ENCODE assay signal across 17 cellular contexts in the genomic region with DNA sequence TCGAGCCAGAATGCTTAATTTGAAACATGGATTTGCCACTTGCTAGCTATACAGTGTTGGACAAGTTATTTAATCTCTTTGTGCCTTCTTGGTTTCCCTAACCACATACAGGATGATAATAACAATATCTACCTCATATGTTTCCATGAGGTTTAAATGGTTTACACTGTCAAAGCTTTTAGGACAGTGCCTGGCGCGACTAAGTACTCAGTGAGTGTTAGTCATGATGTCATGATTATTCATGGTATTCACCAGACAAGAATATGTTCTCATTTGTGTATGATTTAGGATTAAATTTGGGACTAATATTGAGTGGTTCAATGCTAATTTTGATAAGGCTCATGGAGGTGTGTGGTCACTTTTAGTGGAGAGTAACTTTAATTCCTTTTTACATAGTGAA.
"Had no signal": no experiment of that assay in that cellular context is flagged by ENCODE, and none has a peak within 500 bp of the region (broad histone marks: within the 10 kb centered on the region; RNA-seq: fewer than 3 reads in every experiment).

No MANE protein-coding gene starts in this region.

- H3K27ac ChIP-seq: ascending aorta, esophagus muscularis mucosa, upper lobe of right lung had no signal

- DNase-seq: activated B cell treated with CpG ODN at 0.5 μM for 24 hours; activated CD4-positive, alpha-beta memory T cell treated with anti-CD3 and anti-CD28 coated beads, Interleukin-2, amount 10 ng/mL, durations not matched to agents 7 days and 5 days; activated CD4-positive, alpha-beta T cell treated with anti-CD3 and anti-CD28 coated beads for 48 hours; activated naive CD4-positive, alpha-beta T cell treated with anti-CD3 and anti-CD28 coated beads, Interleukin-2, amount 50 U/mL, for 16 hours; activated T-cell treated with anti-CD3 and anti-CD28 coated beads, Interleukin-2, amount 50 U/mL, for 24 hours; effector CD4-positive, alpha-beta T cell; immature natural killer cell; left ventricle myocardium superior; mucosa of descending colon; naive B cell; retina; stimulated activated naive CD4-positive, alpha-beta T cell; upper lobe of right lung had no signal

- H3K9me3 ChIP-seq: ascending aorta, esophagus muscularis mucosa, mucosa of descending colon, upper lobe of right lung had no signal

- H3K9me3 Mint-ChIP-seq: activated B cell treated with CpG ODN at 0.5 μM for 24 hours; activated CD4-positive, alpha-beta memory T cell treated with anti-CD3 and anti-CD28 coated beads, Interleukin-2, amount 10 ng/mL, durations not matched to agents 7 days and 5 days; activated T-cell treated with anti-CD3 and anti-CD28 coated beads, Interleukin-2, amount 50 U/mL, for 24 hours; neural crest cell; T-helper 2 cell treated with Interferon-gamma antibody and Interleukin-4, amounts not matched to agents 5 μg/mL and 100 μg/mL, for 36 hours had no signal

- H3K36me3 Mint-ChIP-seq: immature natural killer cell, naive B cell had no signal

- ATAC-seq: left ventricle myocardium superior, mucosa of descending colon, upper lobe of right lung had no signal

- H3K27ac Mint-ChIP-seq: activated B cell treated with CpG ODN at 0.5 μM for 24 hours; activated CD4-positive, alpha-beta memory T cell treated with anti-CD3 and anti-CD28 coated beads, Interleukin-2, amount 10 ng/mL, durations not matched to agents 7 days and 5 days; activated T-cell treated with anti-CD3 and anti-CD28 coated beads, Interleukin-2, amount 50 U/mL, for 24 hours; immature natural killer cell; naive B cell; T-helper 2 cell treated with Interferon-gamma antibody and Interleukin-4, amounts not matched to agents 5 μg/mL and 100 μg/mL, for 36 hours had no signal

- H3K4me1 Mint-ChIP-seq: activated B cell treated with CpG ODN at 0.5 μM for 24 hours; activated CD4-positive, alpha-beta memory T cell treated with anti-CD3 and anti-CD28 coated beads, Interleukin-2, amount 10 ng/mL, durations not matched to agents 7 days and 5 days; immature natural killer cell; naive B cell had no signal

- H3K4me3 Mint-ChIP-seq: activated B cell treated with CpG ODN at 0.5 μM for 24 hours; activated CD4-positive, alpha-beta memory T cell treated with anti-CD3 and anti-CD28 coated beads, Interleukin-2, amount 10 ng/mL, durations not matched to agents 7 days and 5 days; activated T-cell treated with anti-CD3 and anti-CD28 coated beads, Interleukin-2, amount 50 U/mL, for 24 hours; immature natural killer cell; naive B cell; neural crest cell; T-helper 2 cell treated with Interferon-gamma antibody and Interleukin-4, amounts not matched to agents 5 μg/mL and 100 μg/mL, for 36 hours had no signal

- H3K27me3 ChIP-seq: ascending aorta, esophagus muscularis mucosa, upper lobe of right lung had no signal

- H3K4me3 ChIP-seq: ascending aorta, esophagus muscularis mucosa, mucosa of descending colon, upper lobe of right lung had no signal

- H3K27me3 Mint-ChIP-seq: activated B cell treated with CpG ODN at 0.5 μM for 24 hours; activated CD4-positive, alpha-beta memory T cell treated with anti-CD3 and anti-CD28 coated beads, Interleukin-2, amount 10 ng/mL, durations not matched to agents 7 days and 5 days; activated T-cell treated with anti-CD3 and anti-CD28 coated beads, Interleukin-2, amount 50 U/mL, for 24 hours; naive B cell had no signal

- H3K36me3 ChIP-seq: ascending aorta, esophagus muscularis mucosa, upper lobe of right lung had no signal

- H3K4me1 ChIP-seq: ascending aorta, esophagus muscularis mucosa, upper lobe of right lung had no signal
